In the genomic region with DNA sequence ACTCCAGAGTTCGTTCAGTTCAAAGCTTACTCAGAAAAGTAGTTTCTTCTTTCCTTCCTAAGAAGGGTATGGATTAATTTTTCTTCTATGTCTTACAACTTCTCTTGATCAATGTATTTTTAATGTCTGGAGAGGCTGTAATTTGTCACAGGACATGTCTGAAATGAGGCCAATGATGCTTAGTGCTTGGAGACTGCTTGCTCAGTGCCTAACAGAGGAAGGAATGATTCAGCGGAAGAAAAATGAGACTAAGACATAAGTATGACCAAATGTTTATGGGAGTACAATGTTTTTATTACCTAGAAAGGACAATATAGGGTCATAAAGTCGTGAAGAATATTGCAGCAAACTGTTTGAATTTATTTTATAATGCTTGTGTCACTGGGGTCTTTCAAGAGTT, we compare ENCODE assay signal across 21 cellular contexts. TPM values are rescaled to one million over a fixed set of nuclear protein-coding genes. Genes with fewer than 3 reads are reported as not detected.
DNase-seq lines count a peak whose midpoint lies in the region; ATAC-seq and TF ChIP-seq lines count a peak whose summit lies in the region.
"Had no signal": no experiment of that assay in that cellular context is flagged by ENCODE, and none has a peak within 500 bp of the region (broad histone marks: within the 10 kb centered on the region; RNA-seq: fewer than 3 reads in every experiment).

No MANE protein-coding gene starts in this region.

- H3K4me3 ChIP-seq in SJSA1 (no peak overlapping the region), esophagus muscularis mucosa (no peak overlapping the region), mucosa of descending colon (no peak overlapping the region), prostate gland (no peak overlapping the region)
- H3K4me3 ChIP-seq: SK-N-MC had no signal

- H3K27me3 Mint-ChIP-seq in naive thymus-derived CD8-positive, alpha-beta T cell = peaks cover 0 to 3% (median 0%) of the 10 kb centered on the region in 5 donors
- H3K27me3 Mint-ChIP-seq: activated B cell treated with CpG ODN at 0.5 μM for 24 hours; activated T-cell treated with anti-CD3 and anti-CD28 coated beads, Interleukin-2, amount 50 U/mL, for 24 hours; CD4-positive, CD25-positive, alpha-beta regulatory T cell had no signal

- H3K9me3 Mint-ChIP-seq in naive thymus-derived CD8-positive, alpha-beta T cell = peaks cover 0 to 2% (median 0%) of the 10 kb centered on the region in 9 donors
- H3K9me3 Mint-ChIP-seq: activated T-cell treated with anti-CD3 and anti-CD28 coated beads, Interleukin-2, amount 50 U/mL, for 24 hours; H9 had no signal

- ATAC-seq in mucosa of descending colon (peak; percentile 83), GM18498 (IDR thresholded peaks at IDR 0.05; ENCODE audit: unreplicated experiment) (no peak)
- no peak for ATAC-seq in naive thymus-derived CD8-positive, alpha-beta T cell

- POLR2A ChIA-PET in naive thymus-derived CD8-positive, alpha-beta T cell (lab: Charles Lee) = no interaction called here

- no peak overlapping the region for H3K4me3 Mint-ChIP-seq in naive thymus-derived CD8-positive, alpha-beta T cell
- H3K4me3 Mint-ChIP-seq: activated B cell treated with CpG ODN at 0.5 μM for 24 hours; activated T-cell treated with anti-CD3 and anti-CD28 coated beads, Interleukin-2, amount 50 U/mL, for 24 hours; CD4-positive, CD25-positive, alpha-beta regulatory T cell; H9 had no signal

- no peaks in the 10 kb centered on the region for H3K27me3 ChIP-seq in SJSA1 (replicated peaks)
- H3K27me3 ChIP-seq in esophagus muscularis mucosa = no peaks in the 10 kb centered on the region
- no peaks in the 10 kb centered on the region for H3K27me3 ChIP-seq in prostate gland (replicated peaks; ENCODE audit: insufficient read depth)

- TF ChIP-seq CTCF in esophagus muscularis mucosa (IDR thresholded peaks at IDR 0.05) = no peak
- no peak for TF ChIP-seq CTCF in mucosa of descending colon (IDR thresholded peaks at IDR 0.05)
- TF ChIP-seq CTCF in prostate gland (IDR thresholded peaks at IDR 0.05) = no peak

- H3K9me3 ChIP-seq in SJSA1 (replicated peaks) (no peaks in the 10 kb centered on the region), esophagus muscularis mucosa (no peaks in the 10 kb centered on the region), mucosa of descending colon (no peaks in the 10 kb centered on the region), prostate gland (no peaks in the 10 kb centered on the region)

- no peaks in the 10 kb centered on the region for H3K4me1 Mint-ChIP-seq in naive thymus-derived CD8-positive, alpha-beta T cell
- H3K4me1 Mint-ChIP-seq: activated B cell treated with CpG ODN at 0.5 μM for 24 hours; CD4-positive, CD25-positive, alpha-beta regulatory T cell had no signal

- WGBS in esophagus muscularis mucosa = 37% methylated on average over 3 of the region's 3 CpGs
- 56% methylated on average over 3 of the region's 3 CpGs for WGBS in prostate gland

- H3K27ac ChIP-seq in SJSA1 = peak overlapping the region; percentile 21
- peak overlapping the region; percentile 28 to 71 (median 62) for H3K27ac ChIP-seq in esophagus muscularis mucosa (replicated peaks in 1 of 4)
- H3K27ac ChIP-seq in prostate gland = no peak overlapping the region
- H3K27ac ChIP-seq: SK-N-MC had no signal

- DNase-seq in EL (peak; percentile 36), SJSA1 (ENCODE audit: low read depth in 1 of 2, low spot score in 2 of 2) (peak in 1 of 2 experiments; percentile 22), esophagus muscularis mucosa (ENCODE audit: extremely low spot score) (no peak), mucosa of descending colon (no peak), HK-2 (ENCODE audit: unreplicated experiment) (no peak), prostate gland (ENCODE audit: low spot score) (no peak)
- DNase-seq in naive thymus-derived CD8-positive, alpha-beta T cell = no peak
- DNase-seq: activated B cell treated with CpG ODN at 0.5 μM for 24 hours; activated naive CD4-positive, alpha-beta T cell treated with Interleukin-2 at 50 U/mL for 16 hours; activated T-cell treated with anti-CD3 and anti-CD28 coated beads, Interleukin-2, amount 50 U/mL, for 24 hours; anterior cingulate cortex; CD4-positive, CD25-positive, alpha-beta regulatory T cell; cerebellar nuclear complex; effector memory CD4-positive, alpha-beta T cell; H9; hippocampal formation; NCI-H1092 treated with DMSO at 0.1 percent for 48 hours; NCI-H2081 treated with DMSO at 0.1 percent for 48 hours; occipital lobe had no signal

- peaks cover 22% of the 10 kb centered on the region for H3K4me1 ChIP-seq in SJSA1 (replicated peaks)
- H3K4me1 ChIP-seq in esophagus muscularis mucosa = peaks cover 0 to 51% (median 19%) of the 10 kb centered on the region in 4 donors
- no peaks in the 10 kb centered on the region for H3K4me1 ChIP-seq in mucosa of descending colon (ENCODE audit: low read depth)
- no peaks in the 10 kb centered on the region for H3K4me1 ChIP-seq in prostate gland (replicated peaks)

- intact Hi-C loops in esophagus muscularis mucosa (cut with DNase I) (no loop called here), mucosa of descending colon (cut with DNase I, micrococcal nuclease) (no loop called here), prostate gland (cut with DNase I) (no loop called here)

- H3K36me3 ChIP-seq in SJSA1 (no peaks in the 10 kb centered on the region), esophagus muscularis mucosa (no peaks in the 10 kb centered on the region), mucosa of descending colon (ENCODE audit: low read depth) (no peaks in the 10 kb centered on the region), prostate gland (no peaks in the 10 kb centered on the region)

- TF ChIP-seq POLR2A in esophagus muscularis mucosa (IDR thresholded peaks at IDR 0.05; ENCODE audit: low read depth) (no peak), prostate gland (IDR thresholded peaks at IDR 0.05) (no peak)

- H3K27ac Mint-ChIP-seq in naive thymus-derived CD8-positive, alpha-beta T cell = no peak overlapping the region
- H3K27ac Mint-ChIP-seq: activated B cell treated with CpG ODN at 0.5 μM for 24 hours; activated T-cell treated with anti-CD3 and anti-CD28 coated beads, Interleukin-2, amount 50 U/mL, for 24 hours; CD4-positive, CD25-positive, alpha-beta regulatory T cell; H9 had no signal

- no peaks in the 10 kb centered on the region for H3K36me3 Mint-ChIP-seq in naive thymus-derived CD8-positive, alpha-beta T cell
- H3K36me3 Mint-ChIP-seq: CD4-positive, CD25-positive, alpha-beta regulatory T cell had no signal

- no peak for TF ChIP-seq EP300 in esophagus muscularis mucosa (IDR thresholded peaks at IDR 0.05)

RNA-seq across cellular contexts. Expression of a gene that starts 43.3 kb away (rescaled TPM):
- total RNA-seq in SJSA1 (2014; rRNA removed; shearing (Covaris generic)) = not detected in 2 replicates
- total RNA-seq in esophagus muscularis mucosa (10 to 100 TPM in 3 of 4 donors, 1 to 10 TPM in 1; 5.0 to 15.2 (median 12.5) TPM), mucosa of descending colon (1 to 10 TPM in 2 of 3 donors, under 1 TPM in 1; 0.93 to 1.2 (median 1.1) TPM), prostate gland (10 to 100 TPM in 1 of 2 donors, 1 to 10 TPM in 1; 1.6 to 69.4 TPM)
- not detected for total RNA-seq in naive thymus-derived CD8-positive, alpha-beta T cell
- not detected for polyA plus RNA-seq in naive thymus-derived CD8-positive, alpha-beta T cell
- total RNA-seq: activated B cell treated with CpG ODN at 0.5 μM for 24 hours; CD4-positive, CD25-positive, alpha-beta regulatory T cell had no signal
- polyA plus RNA-seq: CD4-positive, CD25-positive, alpha-beta regulatory T cell had no signal

Comparison
In these comparisons a context has a peak if more than half of its experiments do, and no peak if none do; other contexts are left out.
1. H3K27ac ChIP-seq: peak in SJSA1 (single experiment) and esophagus muscularis mucosa (4 of 4); none in prostate gland (0 of 2).